19 cellular contexts compared by ENCODE assay signal in genomic region chr3:64552160-64552559, GRCh38.
"Had no signal": no experiment of that assay in that cellular context is flagged by ENCODE, and none has a peak within 500 bp of the region (broad histone marks: within the 10 kb centered on the region; RNA-seq: fewer than 3 reads in every experiment).

No MANE protein-coding gene starts in this region.

- ATAC-seq: heart left ventricle; pancreas; stimulated activated naive B cell treated with anti-CD40 and anti-IgM and Interleukin-4, amounts not matched to agents 10 μg/mL and 1 μg/mL and 100 μg/mL, for 72 hours had no signal

- H3K9me3 Mint-ChIP-seq: activated B cell treated with CpG ODN at 0.5 μM for 24 hours; activated naive CD8-positive, alpha-beta T cell treated with anti-CD3 and anti-CD28 coated beads for 36 hours; activated T-helper 1 cell treated with anti-CD3 and anti-CD28 coated beads, Interleukin-12 subunit alpha, Interleukin-12 subunit beta, Interleukin-2, Interleukin-4 antibody, amounts not matched to agents 30 ng/mL and 10 ng/mL and 1 ng/mL, durations not matched to agents 14 hours and 24 hours and 36 hours; brain had no signal

- H3K4me3 Mint-ChIP-seq: activated B cell treated with CpG ODN at 0.5 μM for 24 hours; activated naive CD8-positive, alpha-beta T cell treated with anti-CD3 and anti-CD28 coated beads for 36 hours; activated T-helper 1 cell treated with anti-CD3 and anti-CD28 coated beads, Interleukin-12 subunit alpha, Interleukin-12 subunit beta, Interleukin-2, Interleukin-4 antibody, amounts not matched to agents 30 ng/mL and 10 ng/mL and 1 ng/mL, durations not matched to agents 14 hours and 24 hours and 36 hours; brain; naive B cell; stimulated activated naive B cell treated with anti-CD40 and anti-IgM and Interleukin-4, amounts not matched to agents 10 μg/mL and 1 μg/mL and 100 μg/mL, for 72 hours had no signal

- H3K4me1 Mint-ChIP-seq: activated B cell treated with CpG ODN at 0.5 μM for 24 hours; activated naive CD8-positive, alpha-beta T cell treated with anti-CD3 and anti-CD28 coated beads for 36 hours; naive B cell; stimulated activated naive B cell treated with anti-CD40 and anti-IgM and Interleukin-4, amounts not matched to agents 10 μg/mL and 1 μg/mL and 100 μg/mL, for 72 hours had no signal

- H3K36me3 ChIP-seq: pancreas had no signal

- H3K4me3 ChIP-seq: heart left ventricle, pancreas, tibial artery had no signal

- H3K36me3 Mint-ChIP-seq: activated naive CD8-positive, alpha-beta T cell treated with anti-CD3 and anti-CD28 coated beads for 36 hours; naive B cell; stimulated activated naive B cell treated with anti-CD40 and anti-IgM and Interleukin-4, amounts not matched to agents 10 μg/mL and 1 μg/mL and 100 μg/mL, for 72 hours had no signal

- H3K27ac Mint-ChIP-seq: activated B cell treated with CpG ODN at 0.5 μM for 24 hours; activated naive CD8-positive, alpha-beta T cell treated with anti-CD3 and anti-CD28 coated beads for 36 hours; activated T-helper 1 cell treated with anti-CD3 and anti-CD28 coated beads, Interleukin-12 subunit alpha, Interleukin-12 subunit beta, Interleukin-2, Interleukin-4 antibody, amounts not matched to agents 30 ng/mL and 10 ng/mL and 1 ng/mL, durations not matched to agents 14 hours and 24 hours and 36 hours; naive B cell; stimulated activated naive B cell treated with anti-CD40 and anti-IgM and Interleukin-4, amounts not matched to agents 10 μg/mL and 1 μg/mL and 100 μg/mL, for 72 hours had no signal

- H3K9me3 ChIP-seq: heart left ventricle, pancreas, tibial artery had no signal

- H3K27me3 ChIP-seq: heart left ventricle, pancreas, tibial artery had no signal

- H3K27ac ChIP-seq: pancreas had no signal

- H3K27me3 Mint-ChIP-seq: brain had no signal

- DNase-seq: activated B cell treated with CpG ODN at 0.5 μM for 24 hours; activated CD4-positive, alpha-beta T cell treated with anti-CD3 and anti-CD28 coated beads for 48 hours; activated CD8-positive, alpha-beta memory T cell treated with anti-CD3 and anti-CD28 coated beads for 24 hours; activated naive CD8-positive, alpha-beta T cell treated with anti-CD3 and anti-CD28 coated beads for 36 hours; amygdala; central memory CD4-positive, alpha-beta T cell; cortex of kidney; effector CD8-positive, alpha-beta T cell; heart left ventricle; mammary epithelial cell; naive B cell; pancreas; retina; stimulated activated CD4-positive, alpha-beta T cell treated with anti-CD3 and anti-CD28 coated beads, Interleukin-15, amount 100 ng/mL, for 24 hours; stimulated activated CD4-positive, alpha-beta T cell treated with anti-CD3 and anti-CD28 coated beads, Interleukin-4, amount 100 ng/mL, for 1 hour; stimulated activated naive B cell treated with anti-CD40 and anti-IgM and Interleukin-4, amounts not matched to agents 10 μg/mL and 1 μg/mL and 100 μg/mL, for 72 hours; tibial artery had no signal
